Comparison of ENCODE assay signal across 1 cellular context in genomic region chr5:176660860-176661641, GRCh38.
TF ChIP-seq lines count a peak whose summit lies in the region.

No MANE protein-coding gene starts in this region.

TF ChIP-seq in K562, 482 proteins besides CTCF, POLR2A, EP300 and RAD21 (continued from another document and continues in another):
- TF ChIP-seq, protein P1, sequence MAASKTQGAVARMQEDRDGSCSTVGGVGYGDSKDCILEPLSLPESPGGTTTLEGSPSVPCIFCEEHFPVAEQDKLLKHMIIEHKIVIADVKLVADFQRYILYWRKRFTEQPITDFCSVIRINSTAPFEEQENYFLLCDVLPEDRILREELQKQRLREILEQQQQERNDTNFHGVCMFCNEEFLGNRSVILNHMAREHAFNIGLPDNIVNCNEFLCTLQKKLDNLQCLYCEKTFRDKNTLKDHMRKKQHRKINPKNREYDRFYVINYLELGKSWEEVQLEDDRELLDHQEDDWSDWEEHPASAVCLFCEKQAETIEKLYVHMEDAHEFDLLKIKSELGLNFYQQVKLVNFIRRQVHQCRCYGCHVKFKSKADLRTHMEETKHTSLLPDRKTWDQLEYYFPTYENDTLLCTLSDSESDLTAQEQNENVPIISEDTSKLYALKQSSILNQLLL (CRISPR knock-in tag; IDR thresholded peaks at IDR 0.05; ENCODE audit: borderline replicate concordance): no peak
- no peak for TF ChIP-seq NFXL1 (CRISPR knock-in tag; IDR thresholded peaks at IDR 0.05)
- TF ChIP-seq CBX2 (IDR thresholded peaks at IDR 0.05; ENCODE audit: insufficient read depth, low read length, poor library complexity, severe bottlenecking): no peak
- TF ChIP-seq ATF7 (IDR thresholded peaks at IDR 0.05): peak; percentile 59
- TF ChIP-seq GABPB1 (CRISPR knock-in tag; IDR thresholded peaks at IDR 0.05): 0 out of 2 replicates have a peak, but pooled peaks have one; percentile 13
- TF ChIP-seq ATF4 (CRISPR knock-in tag; IDR thresholded peaks at IDR 0.05): no peak
- TF ChIP-seq CAMTA2 (CRISPR knock-in tag; conservative IDR thresholded peaks at IDR 0.05): no peak
- no peak for TF ChIP-seq RNF2 (IDR thresholded peaks at IDR 0.05)
- TF ChIP-seq NBN (IDR thresholded peaks at IDR 0.05; ENCODE audit: low read depth): no peak
- TF ChIP-seq TAF15 (IDR thresholded peaks at IDR 0.05; ENCODE audit: low read depth, low read length): no peak
- TF ChIP-seq NRF1 (conservative IDR thresholded peaks at IDR 0.05 in 1 of 2, IDR thresholded peaks at IDR 0.05 in 1 of 2): no peak
- 0 out of 2 replicates have a peak, but pooled peaks have one; percentile 28 for TF ChIP-seq CREM (IDR thresholded peaks at IDR 0.05; ENCODE audit: low read depth)
- no peak for TF ChIP-seq ATF2 (CRISPR knock-in tag; IDR thresholded peaks at IDR 0.05)
- TF ChIP-seq SNRNP70 (optimal IDR thresholded peaks at IDR 0.05; ENCODE audit: low read depth, low read length): no peak
- TF ChIP-seq FOXO4 (CRISPR knock-in tag; IDR thresholded peaks at IDR 0.05): no peak
- TF ChIP-seq, protein P2, sequence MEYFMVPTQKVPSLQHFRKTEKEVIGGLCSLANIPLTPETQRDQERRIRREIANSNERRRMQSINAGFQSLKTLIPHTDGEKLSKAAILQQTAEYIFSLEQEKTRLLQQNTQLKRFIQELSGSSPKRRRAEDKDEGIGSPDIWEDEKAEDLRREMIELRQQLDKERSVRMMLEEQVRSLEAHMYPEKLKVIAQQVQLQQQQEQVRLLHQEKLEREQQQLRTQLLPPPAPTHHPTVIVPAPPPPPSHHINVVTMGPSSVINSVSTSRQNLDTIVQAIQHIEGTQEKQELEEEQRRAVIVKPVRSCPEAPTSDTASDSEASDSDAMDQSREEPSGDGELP (CRISPR knock-in tag; IDR thresholded peaks at IDR 0.05; ENCODE audit: borderline replicate concordance): no peak; the same call in 1 of the 2 replicates
- TF ChIP-seq, protein P3, sequence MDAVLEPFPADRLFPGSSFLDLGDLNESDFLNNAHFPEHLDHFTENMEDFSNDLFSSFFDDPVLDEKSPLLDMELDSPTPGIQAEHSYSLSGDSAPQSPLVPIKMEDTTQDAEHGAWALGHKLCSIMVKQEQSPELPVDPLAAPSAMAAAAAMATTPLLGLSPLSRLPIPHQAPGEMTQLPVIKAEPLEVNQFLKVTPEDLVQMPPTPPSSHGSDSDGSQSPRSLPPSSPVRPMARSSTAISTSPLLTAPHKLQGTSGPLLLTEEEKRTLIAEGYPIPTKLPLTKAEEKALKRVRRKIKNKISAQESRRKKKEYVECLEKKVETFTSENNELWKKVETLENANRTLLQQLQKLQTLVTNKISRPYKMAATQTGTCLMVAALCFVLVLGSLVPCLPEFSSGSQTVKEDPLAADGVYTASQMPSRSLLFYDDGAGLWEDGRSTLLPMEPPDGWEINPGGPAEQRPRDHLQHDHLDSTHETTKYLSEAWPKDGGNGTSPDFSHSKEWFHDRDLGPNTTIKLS (IDR thresholded peaks at IDR 0.05; ENCODE audit: borderline replicate concordance, low read depth): no peak
- TF ChIP-seq PHB (CRISPR knock-in tag; IDR thresholded peaks at IDR 0.05): no peak
- no peak for TF ChIP-seq HMGN3 (IDR thresholded peaks at IDR 0.05; ENCODE audit: borderline replicate concordance, extremely low read depth, insufficient read length, low read depth, low read length)
- 0 out of 2 replicates have a peak, but pooled peaks have one; percentile 50 for TF ChIP-seq ARID4B (CRISPR knock-in tag; IDR thresholded peaks at IDR 0.05)
- TF ChIP-seq HIVEP1 (CRISPR knock-in tag; IDR thresholded peaks at IDR 0.05): no peak
- TF ChIP-seq ZNF12 (CRISPR knock-in tag; IDR thresholded peaks at IDR 0.05): no peak
- TF ChIP-seq SMAD3 (CRISPR knock-in tag; conservative IDR thresholded peaks at IDR 0.05): no peak
- no peak for TF ChIP-seq PCBP2 (IDR thresholded peaks at IDR 0.05; ENCODE audit: low read depth, low read length, poor library complexity, severe bottlenecking)
- no peak for TF ChIP-seq HSF4 (CRISPR knock-in tag; IDR thresholded peaks at IDR 0.05; ENCODE audit: borderline replicate concordance)
- TF ChIP-seq ZNF3 (CRISPR knock-in tag; IDR thresholded peaks at IDR 0.05): no peak
- TF ChIP-seq SMARCE1 (IDR thresholded peaks at IDR 0.05): no peak
- TF ChIP-seq ZNF79 (CRISPR knock-in tag; IDR thresholded peaks at IDR 0.05; ENCODE audit: low read depth): no peak
- no peak for TF ChIP-seq LARP7 (IDR thresholded peaks at IDR 0.05)
- TF ChIP-seq, protein P4, sequence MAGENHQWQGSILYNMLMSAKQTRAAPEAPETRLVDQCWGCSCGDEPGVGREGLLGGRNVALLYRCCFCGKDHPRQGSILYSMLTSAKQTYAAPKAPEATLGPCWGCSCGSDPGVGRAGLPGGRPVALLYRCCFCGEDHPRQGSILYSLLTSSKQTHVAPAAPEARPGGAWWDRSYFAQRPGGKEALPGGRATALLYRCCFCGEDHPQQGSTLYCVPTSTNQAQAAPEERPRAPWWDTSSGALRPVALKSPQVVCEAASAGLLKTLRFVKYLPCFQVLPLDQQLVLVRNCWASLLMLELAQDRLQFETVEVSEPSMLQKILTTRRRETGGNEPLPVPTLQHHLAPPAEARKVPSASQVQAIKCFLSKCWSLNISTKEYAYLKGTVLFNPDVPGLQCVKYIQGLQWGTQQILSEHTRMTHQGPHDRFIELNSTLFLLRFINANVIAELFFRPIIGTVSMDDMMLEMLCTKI (IDR thresholded peaks at IDR 0.05; ENCODE audit: partially characterized antibody): no peak
- TF ChIP-seq, protein P5, sequence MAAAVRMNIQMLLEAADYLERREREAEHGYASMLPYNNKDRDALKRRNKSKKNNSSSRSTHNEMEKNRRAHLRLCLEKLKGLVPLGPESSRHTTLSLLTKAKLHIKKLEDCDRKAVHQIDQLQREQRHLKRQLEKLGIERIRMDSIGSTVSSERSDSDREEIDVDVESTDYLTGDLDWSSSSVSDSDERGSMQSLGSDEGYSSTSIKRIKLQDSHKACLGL (CRISPR knock-in tag; IDR thresholded peaks at IDR 0.05; ENCODE audit: borderline replicate concordance, poor library complexity, severe bottlenecking): no peak
- no peak for TF ChIP-seq ZFP1 (CRISPR knock-in tag; IDR thresholded peaks at IDR 0.05)
- TF ChIP-seq STAG1 (CRISPR knock-in tag; IDR thresholded peaks at IDR 0.05; ENCODE audit: borderline replicate concordance): peak; percentile 92
- TF ChIP-seq MAFG (tag; conservative IDR thresholded peaks at IDR 0.05): no peak
- TF ChIP-seq NFIX (CRISPR knock-in tag; IDR thresholded peaks at IDR 0.05; ENCODE audit: low read depth): no peak
- TF ChIP-seq KAT8 (IDR thresholded peaks at IDR 0.05; ENCODE audit: low read depth): no peak
- TF ChIP-seq ZNF561 (CRISPR knock-in tag; conservative IDR thresholded peaks at IDR 0.05): no peak
- no peak for TF ChIP-seq ARNT (IDR thresholded peaks at IDR 0.05)
- no peak for TF ChIP-seq PHF21A (IDR thresholded peaks at IDR 0.05; ENCODE audit: borderline replicate concordance, low read depth)
- no peak for TF ChIP-seq KDM4B (IDR thresholded peaks at IDR 0.05; ENCODE audit: borderline replicate concordance in 2 of 2, low read depth in 1 of 2)
- TF ChIP-seq XRCC3 (IDR thresholded peaks at IDR 0.05): no peak
- TF ChIP-seq FOXK1 (CRISPR knock-in tag; IDR thresholded peaks at IDR 0.05; ENCODE audit: borderline replicate concordance): no peak
- TF ChIP-seq DEAF1 (CRISPR knock-in tag; IDR thresholded peaks at IDR 0.05): peak; percentile 84
- TF ChIP-seq SNIP1 (IDR thresholded peaks at IDR 0.05; ENCODE audit: low read depth): no peak
- no peak for TF ChIP-seq NCOA6 (IDR thresholded peaks at IDR 0.05)
- no peak for TF ChIP-seq CCAR2 (IDR thresholded peaks at IDR 0.05; ENCODE audit: low read depth, low read length)
- TF ChIP-seq SOX6 (IDR thresholded peaks at IDR 0.05): no peak
- TF ChIP-seq E2F5 (CRISPR knock-in tag; IDR thresholded peaks at IDR 0.05): no peak
- TF ChIP-seq MTA3 (IDR thresholded peaks at IDR 0.05; ENCODE audit: borderline replicate concordance): peak; percentile 27; the same call in 1 of the 2 replicates
- no peak for TF ChIP-seq ZFX (CRISPR knock-in tag; IDR thresholded peaks at IDR 0.05)
- no peak for TF ChIP-seq ZNF707 (CRISPR knock-in tag; conservative IDR thresholded peaks at IDR 0.05)
- peak; percentile 93 for TF ChIP-seq SMC3 (conservative IDR thresholded peaks at IDR 0.05; ENCODE audit: insufficient read depth, low read depth, low read length)
- TF ChIP-seq ZFP36 (IDR thresholded peaks at IDR 0.05; ENCODE audit: low read depth, low read length, partially characterized antibody): no peak
- no peak for TF ChIP-seq RCOR1 (IDR thresholded peaks at IDR 0.05; ENCODE audit: borderline replicate concordance in 1 of 2, low read depth in 2 of 2, low read length in 2 of 2)
- TF ChIP-seq ARID2 (IDR thresholded peaks at IDR 0.05): peak; percentile 66
- no peak for TF ChIP-seq CREB1 (IDR thresholded peaks at IDR 0.05)
- no peak for TF ChIP-seq CREB1 (CRISPR knock-in tag; IDR thresholded peaks at IDR 0.05)
- TF ChIP-seq NCOR1 (IDR thresholded peaks at IDR 0.05): no peak
- TF ChIP-seq ZNF174 (CRISPR knock-in tag; IDR thresholded peaks at IDR 0.05): no peak
